ENCODE assay signal across 8 cellular contexts in genomic region chr15:90931737-90932659, GRCh38. TPM values are rescaled to one million over a fixed set of nuclear protein-coding genes. Genes with fewer than 3 reads are reported as not detected.
DNase-seq lines count a peak whose midpoint lies in the region; ATAC-seq, FAIRE-seq and TF ChIP-seq lines count a peak whose summit lies in the region.

A gene with protein sequence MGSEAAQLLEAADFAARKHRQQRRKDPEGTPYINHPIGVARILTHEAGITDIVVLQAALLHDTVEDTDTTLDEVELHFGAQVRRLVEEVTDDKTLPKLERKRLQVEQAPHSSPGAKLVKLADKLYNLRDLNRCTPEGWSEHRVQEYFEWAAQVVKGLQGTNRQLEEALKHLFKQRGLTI (minus strand): TSS chr15:90932549. CDS start chr15:90932540, 9 bp downstream.

- H3K9me3 ChIP-seq in pancreas (no peaks in the 10 kb centered on the region), thyroid gland (no peaks in the 10 kb centered on the region)

- H3K4me1 ChIP-seq in pancreas (peaks cover 0 to 32% (median 14%) of the 10 kb centered on the region in 3 donors), thyroid gland (peaks cover 23 to 45% of the 10 kb centered on the region in 2 donors)

- H3K27me3 ChIP-seq in pancreas (no peaks in the 10 kb centered on the region), thyroid gland (no peaks in the 10 kb centered on the region)

- peak within 1 kb of the TSS; percentile 99 for H3K27ac Mint-ChIP-seq in activated naive CD4-positive, alpha-beta T cell treated with anti-CD3 and anti-CD28 coated beads, Interleukin-2, amount 50 U/mL, for 72 hours

- peak within 1 kb of the TSS; percentile 98 for H3K4me3 ChIP-seq in NB4 (ENCODE audit: low read depth, low read length)
- H3K4me3 ChIP-seq in pancreas: peak within 1 kb of the TSS; percentile 72 to 84 (median 80)
- H3K4me3 ChIP-seq in thyroid gland (replicated peaks in 1 of 3): peak within 1 kb of the TSS; percentile 0 to 85 (median 32)

- intact Hi-C loops in head of caudate nucleus (cut with DNase I) (loop anchor here (2.0 to 5.0 kb wide), 2 partner anchors 29 to 285 kb away; partner anchors contain the start of gene MAN2A2), pancreas (cut with DNase I) (no loop called here), thyroid gland (cut with DNase I) (no loop called here)

- 0 to 1% methylated on average over 45 to 54 of the region's 54 CpGs for WGBS in pancreas, 2 donors
- 1 to 3% methylated on average over 10 to 25 of the region's 54 CpGs for WGBS in thyroid gland, 2 donors

- DNase-seq in NB4 (ENCODE audit: low read depth) (peak; percentile 96), SKM-1 (lab: John Stamatoyannopoulos, UW; ENCODE audit: unreplicated experiment) (peak; percentile 73), head of caudate nucleus (peak; percentile 69 to 98 (median 94)), pancreas (peak; percentile 87 to 99 (median 92)), thyroid gland (peak; percentile 86 to 92)
- DNase-seq in activated naive CD4-positive, alpha-beta T cell treated with anti-CD3 and anti-CD28 coated beads, Interleukin-2, amount 50 U/mL, for 72 hours (ENCODE audit: low spot score in 2 of 2): peak; percentile 87 to 98

- H3K27ac ChIP-seq in pancreas (peak within 1 kb of the TSS; percentile 91 to 96 (median 92)), thyroid gland (peak within 1 kb of the TSS; percentile 68 to 97 (median 86))

- H3K36me3 Mint-ChIP-seq in activated naive CD4-positive, alpha-beta T cell treated with anti-CD3 and anti-CD28 coated beads, Interleukin-2, amount 50 U/mL, for 72 hours: peaks cover 29 to 32% of the 10 kb centered on the region in 2 donors

- peak; percentile 78 for TF ChIP-seq POLR2A in GM10847 (IDR thresholded peaks at IDR 0.05; ENCODE audit: extremely low read depth, insufficient read length)
- peak; percentile 92 for TF ChIP-seq POLR2A in NB4 (IDR thresholded peaks at IDR 0.05; ENCODE audit: extremely low read depth, insufficient read length)
- TF ChIP-seq POLR2A in thyroid gland (IDR thresholded peaks at IDR 0.05): peak in 1 of 2 donors; percentile 64

- no peaks in the 10 kb centered on the region for H3K36me3 ChIP-seq in pancreas
- H3K36me3 ChIP-seq in thyroid gland: no peaks in the 10 kb centered on the region

- no peak for FAIRE-seq in pancreas (lab: Jason Lieb, UNC)

- TF ChIP-seq CTCF in NB4 (IDR thresholded peaks at IDR 0.05; ENCODE audit: low read depth, low read length): peak; percentile 92
- TF ChIP-seq CTCF in pancreas (IDR thresholded peaks at IDR 0.05): peak; percentile 94 to 97 (median 96)
- TF ChIP-seq CTCF in thyroid gland (IDR thresholded peaks at IDR 0.05): peak; percentile 67 to 94 (median 88)

- no peaks in the 10 kb centered on the region for H3K9me3 Mint-ChIP-seq in activated naive CD4-positive, alpha-beta T cell treated with anti-CD3 and anti-CD28 coated beads, Interleukin-2, amount 50 U/mL, for 72 hours

- ATAC-seq in HG02571 (IDR thresholded peaks at IDR 0.05; ENCODE audit: unreplicated experiment) (peak; percentile 41), pancreas (peak; percentile 65 to 71 (median 68))
- ATAC-seq in activated naive CD4-positive, alpha-beta T cell treated with anti-CD3 and anti-CD28 coated beads, Interleukin-2, amount 50 U/mL, for 72 hours: peak; percentile 57 to 64

RNA-seq across cellular contexts. Expression of the gene that starts here (rescaled TPM):
- 10 to 100 TPM; 18.9 to 32.4 TPM for total RNA-seq in activated naive CD4-positive, alpha-beta T cell treated with anti-CD3 and anti-CD28 coated beads, Interleukin-2, amount 50 U/mL, for 72 hours
- 10 to 100 TPM; 10.3 to 17.6 (median 13.3) TPM for total RNA-seq in pancreas
- polyA plus RNA-seq in pancreas: 10 to 100 TPM; 16.6 to 20.9 TPM
- total RNA-seq in thyroid gland: 10 to 100 TPM; 13.3 to 25.7 (median 18.0) TPM

Comparison
In these comparisons a context has a peak if more than half of its experiments do, and no peak if none do; other contexts are left out.
1. Peak in every context shown above with its lines: DNase-seq, ATAC-seq, H3K4me3 ChIP-seq and H3K27ac ChIP-seq.
2. H3K4me3 ChIP-seq: peak in every context shown above with its lines; median percentile 98 in NB4; 80 in pancreas; 32 in thyroid gland.